Comparison of ENCODE assay signal across 1 cellular context in genomic region chr19:2422951-2423880, GRCh38.
TF ChIP-seq lines count a peak whose summit lies in the region.

No MANE protein-coding gene starts in this region.

TF ChIP-seq in K562, 482 proteins besides CTCF, POLR2A, EP300 and RAD21:
- TF ChIP-seq POLR2G (IDR thresholded peaks at IDR 0.05; ENCODE audit: low read depth, low read length) (peak; percentile 56; the same call in 1 of the 2 replicates), ZBED1 (IDR thresholded peaks at IDR 0.05) (no peak)
